Comparison of ENCODE assay signal across 16 cellular contexts in genomic region chr18:75240433-75240832, GRCh38.
"Had no signal": no experiment of that assay in that cellular context is flagged by ENCODE, and none has a peak within 500 bp of the region (broad histone marks: within the 10 kb centered on the region; RNA-seq: fewer than 3 reads in every experiment).

No MANE protein-coding gene starts in this region.

- H3K27me3 Mint-ChIP-seq: activated naive CD4-positive, alpha-beta T cell treated with anti-CD3 and anti-CD28 coated beads, Interleukin-2, amount 50 U/mL, for 24 hours; brain; central memory CD8-positive, alpha-beta T cell; effector memory CD8-positive, alpha-beta T cell; memory B cell had no signal

- H3K4me3 Mint-ChIP-seq: activated naive CD4-positive, alpha-beta T cell treated with anti-CD3 and anti-CD28 coated beads, Interleukin-2, amount 50 U/mL, for 24 hours; brain; central memory CD8-positive, alpha-beta T cell; effector memory CD8-positive, alpha-beta T cell; memory B cell; natural killer cell had no signal

- H3K27ac ChIP-seq: gastroesophageal sphincter, left lung, right atrium auricular region, vagina had no signal

- H3K9me3 Mint-ChIP-seq: activated naive CD4-positive, alpha-beta T cell treated with anti-CD3 and anti-CD28 coated beads, Interleukin-2, amount 50 U/mL, for 24 hours; central memory CD8-positive, alpha-beta T cell; effector memory CD8-positive, alpha-beta T cell; memory B cell; natural killer cell had no signal

- H3K36me3 Mint-ChIP-seq: natural killer cell had no signal

- H3K27me3 ChIP-seq: gastroesophageal sphincter, left lung, right atrium auricular region, vagina had no signal

- ATAC-seq: effector memory CD8-positive, alpha-beta T cell; gastroesophageal sphincter; left lung had no signal

- H3K9me3 ChIP-seq: gastroesophageal sphincter, left lung, right atrium auricular region, vagina had no signal

- DNase-seq: activated CD4-positive, CD25-positive, alpha-beta regulatory T cell treated with anti-CD3 and anti-CD28 coated beads, Interleukin-2, amount 50 U/mL, for 72 hours; activated CD8-positive, alpha-beta memory T cell treated with anti-CD3 and anti-CD28 coated beads for 24 hours; activated T-cell treated with anti-CD3 and anti-CD28 coated beads for 4 hours; amniotic stem cell; effector memory CD8-positive, alpha-beta T cell; left lung; natural killer cell; nucleus accumbens; small intestine had no signal

- H3K27ac Mint-ChIP-seq: activated naive CD4-positive, alpha-beta T cell treated with anti-CD3 and anti-CD28 coated beads, Interleukin-2, amount 50 U/mL, for 24 hours; memory B cell; natural killer cell had no signal
